In the genomic region with DNA sequence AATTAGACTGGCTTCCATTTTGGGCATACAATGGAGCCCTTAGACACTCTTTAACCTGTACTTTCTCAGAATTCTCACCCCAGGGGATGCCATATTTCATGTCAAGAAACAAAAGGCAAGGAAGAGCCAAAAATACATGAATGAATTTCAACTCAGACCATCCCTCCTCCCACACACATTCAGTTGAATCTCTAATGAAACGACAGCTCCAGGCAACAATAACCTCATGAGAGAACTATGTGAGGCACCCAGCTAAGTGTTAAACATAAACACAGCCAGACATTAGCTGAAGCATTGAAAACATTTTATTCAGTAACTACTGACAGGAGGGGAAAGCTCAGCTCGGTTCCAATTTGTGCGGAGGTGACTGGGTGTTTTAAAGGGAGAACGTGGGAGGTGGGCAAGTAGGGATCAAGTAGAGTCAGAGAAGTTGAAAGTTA, we compare ENCODE assay signal across 11 cellular contexts.
DNase-seq lines count a peak whose midpoint lies in the region; ATAC-seq, FAIRE-seq and TF ChIP-seq lines count a peak whose summit lies in the region.
"Had no signal": no experiment of that assay in that cellular context is flagged by ENCODE, and none has a peak within 500 bp of the region (broad histone marks: within the 10 kb centered on the region; RNA-seq: fewer than 3 reads in every experiment).

No MANE protein-coding gene starts in this region.

- no peak for FAIRE-seq in pancreas (lab: Jason Lieb, UNC)

- no peaks in the 10 kb centered on the region for H3K4me1 Mint-ChIP-seq in activated CD4-positive, alpha-beta memory T cell treated with anti-CD3 and anti-CD28 coated beads for 36 hours (ENCODE audit: low read depth)
- H3K4me1 Mint-ChIP-seq: CD8-positive, alpha-beta memory T cell; central memory CD8-positive, alpha-beta T cell had no signal

- H3K4me3 ChIP-seq in HUES64 (ENCODE audit: low read length) (no peak overlapping the region), astrocyte of the cerebellum (ENCODE audit: low read depth, low read length) (no peak overlapping the region), pancreas (no peak overlapping the region), upper lobe of left lung (no peak overlapping the region)

- TF ChIP-seq EP300 in upper lobe of left lung (IDR thresholded peaks at IDR 0.05) = no peak

- no peaks in the 10 kb centered on the region for H3K9me3 ChIP-seq in HUES64 (ENCODE audit: insufficient read depth, low read depth, low read length)
- H3K9me3 ChIP-seq in pancreas = no peaks in the 10 kb centered on the region
- no peaks in the 10 kb centered on the region for H3K9me3 ChIP-seq in upper lobe of left lung

- H3K27me3 Mint-ChIP-seq in activated CD4-positive, alpha-beta memory T cell treated with anti-CD3 and anti-CD28 coated beads for 36 hours = no peaks in the 10 kb centered on the region
- H3K27me3 Mint-ChIP-seq: CD8-positive, alpha-beta memory T cell; central memory CD8-positive, alpha-beta T cell had no signal

- no peak overlapping the region for H3K27ac Mint-ChIP-seq in activated CD4-positive, alpha-beta memory T cell treated with anti-CD3 and anti-CD28 coated beads for 36 hours
- H3K27ac Mint-ChIP-seq: CD8-positive, alpha-beta memory T cell had no signal

- peak overlapping the region; percentile 65 for H3K27ac ChIP-seq in HUES64 (ENCODE audit: low read depth, low read length)
- H3K27ac ChIP-seq in pancreas = no peak overlapping the region
- H3K27ac ChIP-seq in upper lobe of left lung = no peak overlapping the region

- no peaks in the 10 kb centered on the region for H3K27me3 ChIP-seq in HUES64 (ENCODE audit: insufficient read depth, low read length)
- H3K27me3 ChIP-seq in pancreas = no peaks in the 10 kb centered on the region
- H3K27me3 ChIP-seq in upper lobe of left lung = no peaks in the 10 kb centered on the region

- peaks cover 8% of the 10 kb centered on the region for H3K9me3 Mint-ChIP-seq in activated CD4-positive, alpha-beta memory T cell treated with anti-CD3 and anti-CD28 coated beads for 36 hours

- POLR2A ChIA-PET in activated CD4-positive, alpha-beta memory T cell treated with anti-CD3 and anti-CD28 coated beads for 36 hours (lab: Charles Lee) = no interaction called here

- ATAC-seq in pancreas = no peak
- ATAC-seq in upper lobe of left lung (ENCODE audit: low FRiP score in 2 of 2) = no peak

- TF ChIP-seq POLR2A in upper lobe of left lung (IDR thresholded peaks at IDR 0.05) = no peak

- H3K4me3 Mint-ChIP-seq in activated CD4-positive, alpha-beta memory T cell treated with anti-CD3 and anti-CD28 coated beads for 36 hours = no peak overlapping the region
- H3K4me3 Mint-ChIP-seq: CD8-positive, alpha-beta memory T cell; central memory CD8-positive, alpha-beta T cell had no signal

- in situ Hi-C loops in astrocyte of the cerebellum (cut with HindIII; ENCODE audit: low sequenced_read_pairs) = no loop called here

- H3K4me1 ChIP-seq in HUES64 (ENCODE audit: insufficient read depth, low read length) = peaks cover 32% of the 10 kb centered on the region
- H3K4me1 ChIP-seq in pancreas = no peaks in the 10 kb centered on the region
- no peaks in the 10 kb centered on the region for H3K4me1 ChIP-seq in upper lobe of left lung

- peak; percentile 72 for DNase-seq in astrocyte of the cerebellum (ENCODE audit: low read depth)
- DNase-seq in islet precursor cell = peak; percentile 88
- peak; percentile 7 for DNase-seq in smooth muscle cell of the brain vasculature (ENCODE audit: low read depth, low spot score)
- no peak for DNase-seq in pancreas
- no peak for DNase-seq in activated CD4-positive, alpha-beta memory T cell treated with anti-CD3 and anti-CD28 coated beads for 36 hours
- DNase-seq in upper lobe of left lung = no peak
- DNase-seq: activated CD4-positive, alpha-beta T cell treated with anti-CD3 and anti-CD28 coated beads, Interleukin-2, amount 50 U/mL, for 1 hour; CD8-positive, alpha-beta memory T cell; Kasumi-1 had no signal

- intact Hi-C loops in pancreas (cut with DNase I) = no loop called here
- intact Hi-C loops in activated CD4-positive, alpha-beta memory T cell treated with anti-CD3 and anti-CD28 coated beads for 36 hours (cut with micrococcal nuclease) = no loop called here

- WGBS in HUES64 = 19% methylated on average over 4 of the region's 4 CpGs
- 6 to 15% methylated on average over 4 of the region's 4 CpGs for WGBS in pancreas, 2 donors
- 51% methylated on average over 4 of the region's 4 CpGs for WGBS in upper lobe of left lung, 2 donors

- H3K9ac ChIP-seq in HUES64 (ENCODE audit: low read depth, low read length) = no peak overlapping the region

- no peaks in the 10 kb centered on the region for H3K36me3 ChIP-seq in HUES64 (ENCODE audit: insufficient read depth, low read length)
- H3K36me3 ChIP-seq in pancreas = no peaks in the 10 kb centered on the region
- no peaks in the 10 kb centered on the region for H3K36me3 ChIP-seq in upper lobe of left lung

- CTCF ChIA-PET in activated CD4-positive, alpha-beta memory T cell treated with anti-CD3 and anti-CD28 coated beads for 36 hours (lab: Charles Lee) = no interaction called here

- no peaks in the 10 kb centered on the region for H3K36me3 Mint-ChIP-seq in activated CD4-positive, alpha-beta memory T cell treated with anti-CD3 and anti-CD28 coated beads for 36 hours
- H3K36me3 Mint-ChIP-seq: CD8-positive, alpha-beta memory T cell had no signal

- TF ChIP-seq CTCF in astrocyte of the cerebellum (IDR thresholded peaks at IDR 0.05; ENCODE audit: low read depth, low read length, missing control alignments) (no peak), pancreas (IDR thresholded peaks at IDR 0.05) (no peak), upper lobe of left lung (IDR thresholded peaks at IDR 0.05) (no peak)

Comparison
In these comparisons a context has a peak if more than half of its experiments do, and no peak if none do; other contexts are left out.
1. DNase-seq: peak in astrocyte of the cerebellum (single experiment), islet precursor cell (single experiment) and smooth muscle cell of the brain vasculature (single experiment); none in pancreas (0 of 6), activated CD4-positive, alpha-beta memory T cell treated with anti-CD3 and anti-CD28 coated beads for 36 hours (single experiment) and upper lobe of left lung (0 of 2).